1 cellular context compared by ENCODE assay signal in genomic region chr1:10918531-10918930, GRCh38.
TF ChIP-seq lines count a peak whose summit lies in the region.

No MANE protein-coding gene starts in this region.

TF ChIP-seq in GM23338, 12 proteins besides CTCF, POLR2A, EP300 and RAD21:
- TF ChIP-seq ZNF462 (CRISPR knock-in tag; IDR thresholded peaks at IDR 0.05) (no peak), ZNF114 (CRISPR knock-in tag; IDR thresholded peaks at IDR 0.05) (no peak), POLR2AphosphoS5 (IDR thresholded peaks at IDR 0.05; ENCODE audit: low read depth) (no peak), NANOG (IDR thresholded peaks at IDR 0.05; ENCODE audit: borderline replicate concordance) (no peak), EZH2phosphoT487 (IDR thresholded peaks at IDR 0.05; ENCODE audit: unreplicated experiment) (no peak), JUNB (IDR thresholded peaks at IDR 0.05; ENCODE audit: unreplicated experiment) (no peak), ETS1 (IDR thresholded peaks at IDR 0.05) (no peak), REST (IDR thresholded peaks at IDR 0.05; ENCODE audit: unreplicated experiment) (no peak), EZH2 (IDR thresholded peaks at IDR 0.05; ENCODE audit: low read depth, unreplicated experiment) (no peak), ZNF331 (CRISPR knock-in tag; IDR thresholded peaks at IDR 0.05; ENCODE audit: low read depth) (no peak), STAT1 (IDR thresholded peaks at IDR 0.05; ENCODE audit: unreplicated experiment) (no peak), CREB1 (CRISPR knock-in tag; IDR thresholded peaks at IDR 0.05; ENCODE audit: low read depth) (no peak)
TF ChIP-seq in GM23338: peak in this region for 0.
